Comparison of ENCODE assay signal across 6 cellular contexts in genomic region chr5:140802381-140802780, GRCh38. TPM values are rescaled to one million over a fixed set of nuclear protein-coding genes. Genes with fewer than 3 reads are reported as not detected.
"Had no signal": no experiment of that assay in that cellular context is flagged by ENCODE, and none has a peak within 500 bp of the region (broad histone marks: within the 10 kb centered on the region; RNA-seq: fewer than 3 reads in every experiment).

No MANE protein-coding gene starts in this region.

RNA-seq across cellular contexts. Expression of gene PCDHA3, which starts 1.5 kb away (rescaled TPM):
- total RNA-seq: M059J, PC-3, Right ventricle myocardium superior had no signal

RNA-seq across cellular contexts. Expression of gene PCDHA4, which starts 4.5 kb away (rescaled TPM):
- total RNA-seq: M059J, Right ventricle myocardium superior had no signal

RNA-seq across cellular contexts. Expression of gene PCDHA2, which starts 7.7 kb away (rescaled TPM):
- total RNA-seq: M059J, PC-3, Peyer's patch, Right ventricle myocardium superior, SJSA1 had no signal
- polyA plus RNA-seq: SK-N-SH had no signal

RNA-seq across cellular contexts. Expression of gene PCDHA1, which starts 16.4 kb away (rescaled TPM):
- total RNA-seq: PC-3, Peyer's patch, Right ventricle myocardium superior, SJSA1 had no signal

RNA-seq across cellular contexts. Expression of gene PCDHA5, which starts 19.0 kb away (rescaled TPM):
- total RNA-seq: M059J, Right ventricle myocardium superior, SJSA1 had no signal
